ENCODE assay signal across 16 cellular contexts in genomic region chr5:57066921-57067914, GRCh38.
DNase-seq lines count a peak whose midpoint lies in the region; TF ChIP-seq lines count a peak whose summit lies in the region.
"Had no signal": no experiment of that assay in that cellular context is flagged by ENCODE, and none has a peak within 500 bp of the region (broad histone marks: within the 10 kb centered on the region; RNA-seq: fewer than 3 reads in every experiment).

No MANE protein-coding gene starts in this region.

- 83 to 96% methylated on average over 2 to 6 of the region's 6 CpGs for WGBS in endodermal cell (ENCODE audit: insufficient coverage in 1 of 2, insufficient read length in 1 of 2), 2 experiments

- DNase-seq in HAP-1 (ENCODE audit: low spot score in 2 of 2) (peak; percentile 18 to 31), NCI-H524 treated with DMSO at 0.1 percent for 48 hours (lab: John Stamatoyannopoulos, UW) (peak; percentile 20), endodermal cell (no peak), myocyte (ENCODE audit: low read depth) (peak; percentile 2), NAMALWA (ENCODE audit: low spot score) (no peak), T1000 (lab: John Stamatoyannopoulos, UW) (no peak), nucleus accumbens (lab: John Stamatoyannopoulos, UW) (no peak), glomerular visceral epithelial cell (ENCODE audit: extremely low spot score) (no peak)
- DNase-seq: activated CD8-positive, alpha-beta memory T cell treated with anti-CD3 and anti-CD28 coated beads, Interleukin-2, amount 50 U/mL, for 48 hours; GF-D8; lower lobe of right lung; MV-4-11; occipital lobe; stimulated activated naive B cell treated with anti-CD40 and anti-IgM and Interleukin-4, amounts not matched to agents 10 μg/mL and 1 μg/mL and 100 μg/mL, for 72 hours had no signal

- H3K4me1 ChIP-seq in HAP-1 (no peaks in the 10 kb centered on the region), endodermal cell (ENCODE audit: control insufficient read depth, insufficient read depth, low read length) (peaks cover 3% of the 10 kb centered on the region)
- H3K4me1 ChIP-seq: lower lobe of right lung had no signal

- H3K36me3 ChIP-seq in HAP-1 (replicated peaks) (no peaks in the 10 kb centered on the region), endodermal cell (ENCODE audit: control insufficient read depth, insufficient read depth, low read length) (no peaks in the 10 kb centered on the region)
- H3K36me3 ChIP-seq: lower lobe of right lung had no signal

- in situ Hi-C loops in HAP-1 (cut with MboI; ENCODE audit: low sequenced_read_pairs) = no loop called here

- H3K9me3 ChIP-seq in HAP-1 (no peaks in the 10 kb centered on the region), endodermal cell (ENCODE audit: control insufficient read depth, low read length) (peaks cover 39% of the 10 kb centered on the region)
- H3K9me3 ChIP-seq: lower lobe of right lung had no signal

- H3K27me3 ChIP-seq in HAP-1 (ENCODE audit: low read depth) = no peaks in the 10 kb centered on the region
- H3K27me3 ChIP-seq in endodermal cell (ENCODE audit: control insufficient read depth, insufficient read depth, low read length, poor library complexity, severe bottlenecking) = no peaks in the 10 kb centered on the region

- no peak overlapping the region for H3K27ac ChIP-seq in endodermal cell (ENCODE audit: low read depth, low read length)
- H3K27ac ChIP-seq: lower lobe of right lung, skin epidermis had no signal

- H3K4me1 Mint-ChIP-seq in endodermal cell = peaks cover 4% of the 10 kb centered on the region
- H3K4me1 Mint-ChIP-seq: activated naive CD4-positive, alpha-beta T cell treated with anti-CD3 and anti-CD28 coated beads, Interleukin-2, amount 50 U/mL, for 24 hours; stimulated activated naive B cell treated with anti-CD40 and anti-IgM and Interleukin-4, amounts not matched to agents 10 μg/mL and 1 μg/mL and 100 μg/mL, for 72 hours had no signal

- no peak for TF ChIP-seq CTCF in endodermal cell (conservative IDR thresholded peaks at IDR 0.05)

- H3K36me3 Mint-ChIP-seq in endodermal cell (ENCODE audit: low read depth) = peaks cover 5% of the 10 kb centered on the region
- H3K36me3 Mint-ChIP-seq: activated naive CD4-positive, alpha-beta T cell treated with anti-CD3 and anti-CD28 coated beads, Interleukin-2, amount 50 U/mL, for 24 hours had no signal

- H3K27me3 Mint-ChIP-seq in endodermal cell (ENCODE audit: insufficient read depth) = no peaks in the 10 kb centered on the region

- no peak overlapping the region for H3K27ac Mint-ChIP-seq in endodermal cell
- H3K27ac Mint-ChIP-seq: activated naive CD4-positive, alpha-beta T cell treated with anti-CD3 and anti-CD28 coated beads, Interleukin-2, amount 50 U/mL, for 24 hours; stimulated activated naive B cell treated with anti-CD40 and anti-IgM and Interleukin-4, amounts not matched to agents 10 μg/mL and 1 μg/mL and 100 μg/mL, for 72 hours had no signal

- H3K4me3 Mint-ChIP-seq in endodermal cell = no peak overlapping the region
- H3K4me3 Mint-ChIP-seq: activated naive CD4-positive, alpha-beta T cell treated with anti-CD3 and anti-CD28 coated beads, Interleukin-2, amount 50 U/mL, for 24 hours; stimulated activated naive B cell treated with anti-CD40 and anti-IgM and Interleukin-4, amounts not matched to agents 10 μg/mL and 1 μg/mL and 100 μg/mL, for 72 hours had no signal

- H3K9ac ChIP-seq in endodermal cell (ENCODE audit: extremely low read depth, low read length, poor library complexity, severe bottlenecking) = no peak overlapping the region

- peaks cover 24% of the 10 kb centered on the region for H3K9me3 Mint-ChIP-seq in endodermal cell
- H3K9me3 Mint-ChIP-seq: activated naive CD4-positive, alpha-beta T cell treated with anti-CD3 and anti-CD28 coated beads, Interleukin-2, amount 50 U/mL, for 24 hours had no signal

- H3K4me3 ChIP-seq in HAP-1 (no peak overlapping the region), endodermal cell (ENCODE audit: low read length) (peak overlapping the region; percentile 4)
- H3K4me3 ChIP-seq: lower lobe of right lung, skin epidermis had no signal

Comparison
In these comparisons a context has a peak if more than half of its experiments do, and no peak if none do; other contexts are left out.
1. DNase-seq: peak in HAP-1 (2 of 2), NCI-H524 treated with DMSO at 0.1 percent for 48 hours (single experiment) and myocyte (single experiment); none in endodermal cell (single experiment), NAMALWA (single experiment), T1000 (single experiment), nucleus accumbens (0 of 56) and glomerular visceral epithelial cell (single experiment).